In genomic region chr17:14307560-14308024, GRCh38 we compare ENCODE assay signal across 13 cellular contexts. TPM values are rescaled to one million over a fixed set of nuclear protein-coding genes. Genes with fewer than 3 reads are reported as not detected.
A peak's percentile ranks its signal among the peaks of the same experiment; 100 is the strongest.
DNase-seq lines count a peak whose midpoint lies in the region; ATAC-seq and TF ChIP-seq lines count a peak whose summit lies in the region.
"Had no signal": no experiment of that assay in that cellular context is flagged by ENCODE, and none has a peak within 500 bp of the region (broad histone marks: within the 10 kb centered on the region; RNA-seq: fewer than 3 reads in every experiment).

No MANE protein-coding gene starts in this region.

- no peak for ATAC-seq in GM23338
- no peak for ATAC-seq in GM19035 (IDR thresholded peaks at IDR 0.05; ENCODE audit: unreplicated experiment)
- ATAC-seq in GM21576 (IDR thresholded peaks at IDR 0.05; ENCODE audit: unreplicated experiment): no peak

- H3K36me3 ChIP-seq in GM23338 (ENCODE audit: insufficient read depth): no peaks in the 10 kb centered on the region
- H3K36me3 ChIP-seq: HAP-1, thoracic aorta had no signal

- H3K4me3 Mint-ChIP-seq in GM23338: peak overlapping the region; percentile 26; the same call in 1 of the 3 replicates
- peak overlapping the region; percentile 37 for H3K4me3 Mint-ChIP-seq in activated naive CD8-positive, alpha-beta T cell treated with anti-CD3 and anti-CD28 coated beads for 36 hours
- H3K4me3 Mint-ChIP-seq: IgD-negative memory B cell had no signal

- peaks cover 16% of the 10 kb centered on the region; the same call in 1 of the 2 replicates for H4K20me1 ChIP-seq in GM23338 (replicated peaks; ENCODE audit: insufficient read depth)

- DNase-seq in ACHN: peak; percentile 77
- DNase-seq in GM23338 (ENCODE audit: low spot score): no peak
- DNase-seq in activated naive CD8-positive, alpha-beta T cell treated with anti-CD3 and anti-CD28 coated beads for 36 hours: no peak
- DNase-seq in left kidney (ENCODE audit: low read depth, low spot score): peak; percentile 9
- no peak for DNase-seq in lower leg skin (ENCODE audit: low spot score in 2 of 2)
- DNase-seq in NCI-H187 treated with DMSO at 0.1 percent for 48 hours (lab: John Stamatoyannopoulos, UW): no peak
- DNase-seq: erythroblast, NCI-H2227 treated with DMSO at 0.1 percent for 48 hours had no signal

- H3K4me2 ChIP-seq in GM23338: peak overlapping the region; percentile 92

- peaks cover 41% of the 10 kb centered on the region for H3K27me3 ChIP-seq in GM23338 (ENCODE audit: insufficient read depth)

- no peaks in the 10 kb centered on the region for H3K9me2 ChIP-seq in GM23338 (ENCODE audit: insufficient read depth)

- H3K9me3 Mint-ChIP-seq in GM23338: no peaks in the 10 kb centered on the region
- no peaks in the 10 kb centered on the region for H3K9me3 Mint-ChIP-seq in activated naive CD8-positive, alpha-beta T cell treated with anti-CD3 and anti-CD28 coated beads for 36 hours
- H3K9me3 Mint-ChIP-seq: IgD-negative memory B cell had no signal

- peaks cover 4% of the 10 kb centered on the region; the same call in 2 of the 3 replicates for H3K36me3 Mint-ChIP-seq in GM23338 (ENCODE audit: low read depth)
- H3K36me3 Mint-ChIP-seq in activated naive CD8-positive, alpha-beta T cell treated with anti-CD3 and anti-CD28 coated beads for 36 hours: peaks cover 12% of the 10 kb centered on the region

- in situ Hi-C loops in ACHN (cut with HindIII; ENCODE audit: low pct_ligation_motif_present, low pct_unique_long_range_greater_than_20kb, low sequenced_read_pairs): loop anchor here (25.0 kb wide), 1 partner anchor 720 kb away; no protein-coding TSS in a partner anchor

- H3K4me1 ChIP-seq in GM23338 (ENCODE audit: insufficient read depth): peaks cover 81% of the 10 kb centered on the region
- H3K4me1 ChIP-seq: HAP-1 had no signal

- peaks cover 4% of the 10 kb centered on the region; the same call in 1 of the 2 replicates for H3F3A ChIP-seq in GM23338 (replicated peaks; ENCODE audit: low read depth)

- H2AFZ ChIP-seq in GM23338: no peak overlapping the region

- no peak for TF ChIP-seq POLR2A in lower leg skin (IDR thresholded peaks at IDR 0.05)

- H3K27ac ChIP-seq in GM23338 (ENCODE audit: low read depth): no peak overlapping the region
- H3K27ac ChIP-seq: thoracic aorta had no signal

- 52 to 58% methylated on average over 5 of the region's 5 CpGs for WGBS in lower leg skin, 2 donors

- no peak overlapping the region; the same call in 1 of the 2 replicates for H3K27ac Mint-ChIP-seq in GM23338
- peak overlapping the region; percentile 65 for H3K27ac Mint-ChIP-seq in activated naive CD8-positive, alpha-beta T cell treated with anti-CD3 and anti-CD28 coated beads for 36 hours
- H3K27ac Mint-ChIP-seq: IgD-negative memory B cell had no signal

- intact Hi-C loops in lower leg skin (cut with DNase I; ENCODE audit: low total_unique reads): no loop called here

- peaks cover 74% of the 10 kb centered on the region for H3K4me1 Mint-ChIP-seq in GM23338
- H3K4me1 Mint-ChIP-seq in activated naive CD8-positive, alpha-beta T cell treated with anti-CD3 and anti-CD28 coated beads for 36 hours: peaks cover 60% of the 10 kb centered on the region

- H3K27me3 Mint-ChIP-seq in GM23338 (ENCODE audit: insufficient read depth, low read depth, poor library complexity): peaks cover 33% of the 10 kb centered on the region
- no peaks in the 10 kb centered on the region for H3K27me3 Mint-ChIP-seq in activated naive CD8-positive, alpha-beta T cell treated with anti-CD3 and anti-CD28 coated beads for 36 hours

- H3K79me2 ChIP-seq in GM23338 (replicated peaks; ENCODE audit: insufficient read depth): peaks cover 62% of the 10 kb centered on the region

- H3K4me3 ChIP-seq in GM23338 (peak overlapping the region; percentile 21; the same call in 1 of the 2 replicates), lower leg skin (ENCODE audit: low read depth, poor library complexity, severe bottlenecking) (no peak overlapping the region)
- H3K4me3 ChIP-seq: HAP-1, thoracic aorta had no signal

- TF ChIP-seq CTCF in GM23338 (conservative IDR thresholded peaks at IDR 0.05; ENCODE audit: low read depth in 2 of 2): no peak
- TF ChIP-seq CTCF in lower leg skin (IDR thresholded peaks at IDR 0.05): no peak

TF ChIP-seq in GM23338, 12 proteins besides CTCF, POLR2A, EP300 and RAD21:
- TF ChIP-seq JUNB (IDR thresholded peaks at IDR 0.05; ENCODE audit: unreplicated experiment): no peak

RNA-seq across cellular contexts. Expression of gene HS3ST3B1, which starts 6.7 kb away (rescaled TPM):
- total RNA-seq in GM23338 (2014; rRNA removed; shearing (Covaris generic)): 17.7 and 20.6 TPM in 2 replicates
- polyA plus RNA-seq in GM23338 (2016; fragmentation: Nextera tagmentation; extraction: Ambion mirVana): 6.0 and 8.1 TPM in 2 replicates
- total RNA-seq in activated naive CD8-positive, alpha-beta T cell treated with anti-CD3 and anti-CD28 coated beads for 36 hours: 1 to 10 TPM; 5.8 to 5.9 TPM
- 10 to 100 TPM in 3 of 4 donors, 1 to 10 TPM in 1; 4.3 to 30.1 (median 15.5) TPM for total RNA-seq in lower leg skin

Comparison
In these comparisons a context has a peak if more than half of its experiments do, and no peak if none do; other contexts are left out.
1. DNase-seq: peak in ACHN (single experiment) and left kidney (single experiment); none in GM23338 (single experiment), activated naive CD8-positive, alpha-beta T cell treated with anti-CD3 and anti-CD28 coated beads for 36 hours (single experiment), lower leg skin (0 of 2) and NCI-H187 treated with DMSO at 0.1 percent for 48 hours (single experiment).